Comparison of ENCODE assay signal across 2 cellular contexts in the genomic region with DNA sequence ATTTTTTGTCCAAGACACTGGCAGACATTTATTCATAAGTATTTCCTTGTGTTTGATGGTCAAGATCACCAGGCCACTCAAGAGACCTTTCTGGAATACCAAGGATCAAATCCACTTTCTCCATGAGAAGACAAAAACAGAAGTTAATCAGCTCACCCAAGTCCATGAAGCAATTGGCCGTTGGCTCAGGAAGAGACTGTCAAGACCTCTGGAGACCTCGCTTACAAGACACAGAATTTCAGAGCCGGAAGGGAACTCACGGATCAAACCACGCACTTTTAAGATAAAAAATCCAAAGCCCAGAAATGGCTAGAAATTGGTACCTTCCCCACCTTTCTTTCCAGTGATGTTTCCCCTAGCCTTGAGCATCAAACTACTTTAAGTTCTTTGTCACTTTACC.
TF ChIP-seq lines count a peak whose summit lies in the region.

No MANE protein-coding gene starts in this region.

TF ChIP-seq in GM12878, 131 proteins besides CTCF, POLR2A, EP300 and RAD21 (continued from another document):
- TF ChIP-seq, protein P1, sequence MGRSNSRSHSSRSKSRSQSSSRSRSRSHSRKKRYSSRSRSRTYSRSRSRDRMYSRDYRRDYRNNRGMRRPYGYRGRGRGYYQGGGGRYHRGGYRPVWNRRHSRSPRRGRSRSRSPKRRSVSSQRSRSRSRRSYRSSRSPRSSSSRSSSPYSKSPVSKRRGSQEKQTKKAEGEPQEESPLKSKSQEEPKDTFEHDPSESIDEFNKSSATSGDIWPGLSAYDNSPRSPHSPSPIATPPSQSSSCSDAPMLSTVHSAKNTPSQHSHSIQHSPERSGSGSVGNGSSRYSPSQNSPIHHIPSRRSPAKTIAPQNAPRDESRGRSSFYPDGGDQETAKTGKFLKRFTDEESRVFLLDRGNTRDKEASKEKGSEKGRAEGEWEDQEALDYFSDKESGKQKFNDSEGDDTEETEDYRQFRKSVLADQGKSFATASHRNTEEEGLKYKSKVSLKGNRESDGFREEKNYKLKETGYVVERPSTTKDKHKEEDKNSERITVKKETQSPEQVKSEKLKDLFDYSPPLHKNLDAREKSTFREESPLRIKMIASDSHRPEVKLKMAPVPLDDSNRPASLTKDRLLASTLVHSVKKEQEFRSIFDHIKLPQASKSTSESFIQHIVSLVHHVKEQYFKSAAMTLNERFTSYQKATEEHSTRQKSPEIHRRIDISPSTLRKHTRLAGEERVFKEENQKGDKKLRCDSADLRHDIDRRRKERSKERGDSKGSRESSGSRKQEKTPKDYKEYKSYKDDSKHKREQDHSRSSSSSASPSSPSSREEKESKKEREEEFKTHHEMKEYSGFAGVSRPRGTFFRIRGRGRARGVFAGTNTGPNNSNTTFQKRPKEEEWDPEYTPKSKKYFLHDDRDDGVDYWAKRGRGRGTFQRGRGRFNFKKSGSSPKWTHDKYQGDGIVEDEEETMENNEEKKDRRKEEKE (IDR thresholded peaks at IDR 0.05), result no peak
- TF ChIP-seq POLR2AphosphoS5 (IDR thresholded peaks at IDR 0.05; ENCODE audit: low read length) (no peak), CREB1 (IDR thresholded peaks at IDR 0.05; ENCODE audit: low read depth) (no peak), NFYA (IDR thresholded peaks at IDR 0.05; ENCODE audit: borderline replicate concordance, low read depth, low read length) (no peak), HCFC1 (IDR thresholded peaks at IDR 0.05; ENCODE audit: low read length) (no peak), KLF5 (IDR thresholded peaks at IDR 0.05; ENCODE audit: partially characterized antibody) (no peak), ZZZ3 (IDR thresholded peaks at IDR 0.05; ENCODE audit: control insufficient read depth, insufficient read length, low read depth) (no peak)
- TF ChIP-seq, protein P2, sequence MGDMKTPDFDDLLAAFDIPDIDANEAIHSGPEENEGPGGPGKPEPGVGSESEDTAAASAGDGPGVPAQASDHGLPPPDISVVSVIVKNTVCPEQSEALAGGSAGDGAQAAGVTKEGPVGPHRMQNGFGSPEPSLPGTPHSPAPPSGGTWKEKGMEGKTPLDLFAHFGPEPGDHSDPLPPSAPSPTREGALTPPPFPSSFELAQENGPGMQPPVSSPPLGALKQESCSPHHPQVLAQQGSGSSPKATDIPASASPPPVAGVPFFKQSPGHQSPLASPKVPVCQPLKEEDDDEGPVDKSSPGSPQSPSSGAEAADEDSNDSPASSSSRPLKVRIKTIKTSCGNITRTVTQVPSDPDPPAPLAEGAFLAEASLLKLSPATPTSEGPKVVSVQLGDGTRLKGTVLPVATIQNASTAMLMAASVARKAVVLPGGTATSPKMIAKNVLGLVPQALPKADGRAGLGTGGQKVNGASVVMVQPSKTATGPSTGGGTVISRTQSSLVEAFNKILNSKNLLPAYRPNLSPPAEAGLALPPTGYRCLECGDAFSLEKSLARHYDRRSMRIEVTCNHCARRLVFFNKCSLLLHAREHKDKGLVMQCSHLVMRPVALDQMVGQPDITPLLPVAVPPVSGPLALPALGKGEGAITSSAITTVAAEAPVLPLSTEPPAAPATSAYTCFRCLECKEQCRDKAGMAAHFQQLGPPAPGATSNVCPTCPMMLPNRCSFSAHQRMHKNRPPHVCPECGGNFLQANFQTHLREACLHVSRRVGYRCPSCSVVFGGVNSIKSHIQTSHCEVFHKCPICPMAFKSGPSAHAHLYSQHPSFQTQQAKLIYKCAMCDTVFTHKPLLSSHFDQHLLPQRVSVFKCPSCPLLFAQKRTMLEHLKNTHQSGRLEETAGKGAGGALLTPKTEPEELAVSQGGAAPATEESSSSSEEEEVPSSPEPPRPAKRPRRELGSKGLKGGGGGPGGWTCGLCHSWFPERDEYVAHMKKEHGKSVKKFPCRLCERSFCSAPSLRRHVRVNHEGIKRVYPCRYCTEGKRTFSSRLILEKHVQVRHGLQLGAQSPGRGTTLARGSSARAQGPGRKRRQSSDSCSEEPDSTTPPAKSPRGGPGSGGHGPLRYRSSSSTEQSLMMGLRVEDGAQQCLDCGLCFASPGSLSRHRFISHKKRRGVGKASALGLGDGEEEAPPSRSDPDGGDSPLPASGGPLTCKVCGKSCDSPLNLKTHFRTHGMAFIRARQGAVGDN (IDR thresholded peaks at IDR 0.05), result no peak
TF ChIP-seq in GM12878: peak in this region for 0.

TF ChIP-seq in neural cell, 6 proteins besides CTCF, POLR2A, EP300 and RAD21:
- TF ChIP-seq, protein P3, sequence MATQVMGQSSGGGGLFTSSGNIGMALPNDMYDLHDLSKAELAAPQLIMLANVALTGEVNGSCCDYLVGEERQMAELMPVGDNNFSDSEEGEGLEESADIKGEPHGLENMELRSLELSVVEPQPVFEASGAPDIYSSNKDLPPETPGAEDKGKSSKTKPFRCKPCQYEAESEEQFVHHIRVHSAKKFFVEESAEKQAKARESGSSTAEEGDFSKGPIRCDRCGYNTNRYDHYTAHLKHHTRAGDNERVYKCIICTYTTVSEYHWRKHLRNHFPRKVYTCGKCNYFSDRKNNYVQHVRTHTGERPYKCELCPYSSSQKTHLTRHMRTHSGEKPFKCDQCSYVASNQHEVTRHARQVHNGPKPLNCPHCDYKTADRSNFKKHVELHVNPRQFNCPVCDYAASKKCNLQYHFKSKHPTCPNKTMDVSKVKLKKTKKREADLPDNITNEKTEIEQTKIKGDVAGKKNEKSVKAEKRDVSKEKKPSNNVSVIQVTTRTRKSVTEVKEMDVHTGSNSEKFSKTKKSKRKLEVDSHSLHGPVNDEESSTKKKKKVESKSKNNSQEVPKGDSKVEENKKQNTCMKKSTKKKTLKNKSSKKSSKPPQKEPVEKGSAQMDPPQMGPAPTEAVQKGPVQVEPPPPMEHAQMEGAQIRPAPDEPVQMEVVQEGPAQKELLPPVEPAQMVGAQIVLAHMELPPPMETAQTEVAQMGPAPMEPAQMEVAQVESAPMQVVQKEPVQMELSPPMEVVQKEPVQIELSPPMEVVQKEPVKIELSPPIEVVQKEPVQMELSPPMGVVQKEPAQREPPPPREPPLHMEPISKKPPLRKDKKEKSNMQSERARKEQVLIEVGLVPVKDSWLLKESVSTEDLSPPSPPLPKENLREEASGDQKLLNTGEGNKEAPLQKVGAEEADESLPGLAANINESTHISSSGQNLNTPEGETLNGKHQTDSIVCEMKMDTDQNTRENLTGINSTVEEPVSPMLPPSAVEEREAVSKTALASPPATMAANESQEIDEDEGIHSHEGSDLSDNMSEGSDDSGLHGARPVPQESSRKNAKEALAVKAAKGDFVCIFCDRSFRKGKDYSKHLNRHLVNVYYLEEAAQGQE (IDR thresholded peaks at IDR 0.05; ENCODE audit: borderline replicate concordance), result no peak
- TF ChIP-seq TAF1 (IDR thresholded peaks at IDR 0.05; ENCODE audit: low read depth), result no peak
- no peak for TF ChIP-seq SMC3 (conservative IDR thresholded peaks at IDR 0.05; ENCODE audit: poor library complexity)
- TF ChIP-seq POLR2AphosphoS5 (IDR thresholded peaks at IDR 0.05), result no peak
TF ChIP-seq in neural cell: peak in this region for 0.
